Comparison of ENCODE assay signal across 25 cellular contexts in the genomic region with DNA sequence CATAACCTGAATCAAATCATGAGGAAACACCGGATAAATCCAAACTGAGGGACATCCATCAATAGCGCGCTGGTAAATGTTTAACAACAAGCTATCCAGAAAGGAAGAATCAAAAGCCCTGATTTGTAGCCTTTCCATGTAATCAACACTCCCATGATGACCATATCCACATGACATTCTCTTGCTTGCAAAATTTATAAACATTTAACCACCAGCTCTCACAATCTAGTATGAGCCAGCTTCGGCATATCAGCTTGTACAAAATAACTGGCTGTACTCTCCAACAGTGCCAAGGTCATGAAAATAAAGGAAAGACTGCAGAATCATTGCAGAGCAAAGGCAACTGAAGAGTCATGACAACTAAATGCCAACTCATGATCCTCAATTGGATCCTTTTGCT. TPM values are rescaled to one million over a fixed set of nuclear protein-coding genes. Genes with fewer than 3 reads are reported as not detected.
DNase-seq lines count a peak whose midpoint lies in the region; ATAC-seq and TF ChIP-seq lines count a peak whose summit lies in the region.
"Had no signal": no experiment of that assay in that cellular context is flagged by ENCODE, and none has a peak within 500 bp of the region (broad histone marks: within the 10 kb centered on the region; RNA-seq: fewer than 3 reads in every experiment).

No MANE protein-coding gene starts in this region.

- intact Hi-C loops in activated T-helper 2 cell treated with anti-CD3 and anti-CD28 coated beads, Interferon-gamma antibody, Interleukin-2, Interleukin-4, amounts not matched to agents 10 μg/mL and 5 μg/mL and 100 μg/mL, durations not matched to agents 14 hours and 24 hours and 36 hours (cut with micrococcal nuclease) = no loop called here
- intact Hi-C loops in right lobe of liver (cut with DNase I) = no loop called here

- WGBS in right lobe of liver (ENCODE audit: insufficient coverage, low coverage, low lambda C conversion rate, missing lambda C conversion rate) = 39% methylated on average over 4 of the region's 4 CpGs

- peaks cover 6% of the 10 kb centered on the region for H3K9me3 Mint-ChIP-seq in activated T-helper 2 cell treated with anti-CD3 and anti-CD28 coated beads, Interferon-gamma antibody, Interleukin-2, Interleukin-4, amounts not matched to agents 10 μg/mL and 5 μg/mL and 100 μg/mL, durations not matched to agents 14 hours and 24 hours and 36 hours
- H3K9me3 Mint-ChIP-seq: CD4-positive, alpha-beta memory T cell; immature natural killer cell; stimulated activated effector memory CD8-positive, alpha-beta T cell treated with anti-CD3 and anti-CD28 coated beads, Interleukin-12 subunit alpha, Interleukin-12 subunit beta, amount 100 ng/mL, for 72 hours; T-cell had no signal

- peak overlapping the region; percentile 78 to 95 (median 93) for H3K27ac ChIP-seq in right lobe of liver
- H3K27ac ChIP-seq: sigmoid colon had no signal

- H3K9me3 ChIP-seq in right lobe of liver = no peaks in the 10 kb centered on the region
- H3K9me3 ChIP-seq: sigmoid colon had no signal

- H3K27ac Mint-ChIP-seq in activated T-helper 2 cell treated with anti-CD3 and anti-CD28 coated beads, Interferon-gamma antibody, Interleukin-2, Interleukin-4, amounts not matched to agents 10 μg/mL and 5 μg/mL and 100 μg/mL, durations not matched to agents 14 hours and 24 hours and 36 hours = peak overlapping the region; percentile 53
- H3K27ac Mint-ChIP-seq: CD4-positive, alpha-beta memory T cell; immature natural killer cell; naive B cell; stimulated activated effector memory CD8-positive, alpha-beta T cell treated with anti-CD3 and anti-CD28 coated beads, Interleukin-12 subunit alpha, Interleukin-12 subunit beta, amount 100 ng/mL, for 72 hours had no signal

- H3K27me3 ChIP-seq in right lobe of liver = no peaks in the 10 kb centered on the region
- H3K27me3 ChIP-seq: sigmoid colon had no signal

- H3K4me3 ChIP-seq in AG10803 (ENCODE audit: low read length) (no peak overlapping the region), fibroblast of pulmonary artery (replicated peaks; ENCODE audit: low read depth, low read length) (no peak overlapping the region), right lobe of liver (no peak overlapping the region)
- H3K4me3 ChIP-seq: sigmoid colon had no signal

- DNase-seq in AG10803 (ENCODE audit: low read depth) (peak; percentile 5), fibroblast of pulmonary artery (ENCODE audit: low read depth) (peak; percentile 40), right lobe of liver (peak in 1 of 3 donors; percentile 70), OCI-M2 (lab: John Stamatoyannopoulos, UW; ENCODE audit: unreplicated experiment) (no peak), NCI-H1417 treated with DMSO at 0.1 percent for 48 hours (lab: John Stamatoyannopoulos, UW) (no peak)
- DNase-seq in activated T-helper 2 cell treated with anti-CD3 and anti-CD28 coated beads, Interferon-gamma antibody, Interleukin-2, Interleukin-4, amounts not matched to agents 10 μg/mL and 5 μg/mL and 100 μg/mL, durations not matched to agents 14 hours and 24 hours and 36 hours (ENCODE audit: low spot score) = no peak
- DNase-seq: activated naive CD4-positive, alpha-beta T cell treated with anti-CD3 and anti-CD28 coated beads, Interleukin-2, amount 50 U/mL, for 16 hours; activated T-cell treated with anti-CD3 and anti-CD28 coated beads for 4 hours; CD4-positive, alpha-beta memory T cell; DMS153; GDM1; GOT3; immature natural killer cell; mammary epithelial cell; naive B cell; NCI-H187; NCI-H774; SHP77; sigmoid colon; T-cell had no signal

- H3K4me1 ChIP-seq in right lobe of liver = peaks cover 0 to 63% (median 22%) of the 10 kb centered on the region in 4 donors
- H3K4me1 ChIP-seq: sigmoid colon had no signal

- no peak overlapping the region for H3K4me3 Mint-ChIP-seq in activated T-helper 2 cell treated with anti-CD3 and anti-CD28 coated beads, Interferon-gamma antibody, Interleukin-2, Interleukin-4, amounts not matched to agents 10 μg/mL and 5 μg/mL and 100 μg/mL, durations not matched to agents 14 hours and 24 hours and 36 hours (ENCODE audit: low read depth)
- H3K4me3 Mint-ChIP-seq: CD4-positive, alpha-beta memory T cell; immature natural killer cell; naive B cell; stimulated activated effector memory CD8-positive, alpha-beta T cell treated with anti-CD3 and anti-CD28 coated beads, Interleukin-12 subunit alpha, Interleukin-12 subunit beta, amount 100 ng/mL, for 72 hours; T-cell had no signal

- peaks cover 67% of the 10 kb centered on the region for H3K4me1 Mint-ChIP-seq in activated T-helper 2 cell treated with anti-CD3 and anti-CD28 coated beads, Interferon-gamma antibody, Interleukin-2, Interleukin-4, amounts not matched to agents 10 μg/mL and 5 μg/mL and 100 μg/mL, durations not matched to agents 14 hours and 24 hours and 36 hours (ENCODE audit: low read depth)
- H3K4me1 Mint-ChIP-seq: immature natural killer cell, naive B cell had no signal

- no peaks in the 10 kb centered on the region for H3K27me3 Mint-ChIP-seq in activated T-helper 2 cell treated with anti-CD3 and anti-CD28 coated beads, Interferon-gamma antibody, Interleukin-2, Interleukin-4, amounts not matched to agents 10 μg/mL and 5 μg/mL and 100 μg/mL, durations not matched to agents 14 hours and 24 hours and 36 hours (ENCODE audit: low read depth)
- H3K27me3 Mint-ChIP-seq: CD4-positive, alpha-beta memory T cell; T-cell had no signal

- H3K36me3 Mint-ChIP-seq in activated T-helper 2 cell treated with anti-CD3 and anti-CD28 coated beads, Interferon-gamma antibody, Interleukin-2, Interleukin-4, amounts not matched to agents 10 μg/mL and 5 μg/mL and 100 μg/mL, durations not matched to agents 14 hours and 24 hours and 36 hours (ENCODE audit: low read depth) = peaks cover 33% of the 10 kb centered on the region
- H3K36me3 Mint-ChIP-seq: naive B cell; stimulated activated effector memory CD8-positive, alpha-beta T cell treated with anti-CD3 and anti-CD28 coated beads, Interleukin-12 subunit alpha, Interleukin-12 subunit beta, amount 100 ng/mL, for 72 hours; T-cell had no signal

- TF ChIP-seq CTCF in AG10803 (conservative IDR thresholded peaks at IDR 0.05; ENCODE audit: low read length) (no peak), fibroblast of pulmonary artery (IDR thresholded peaks at IDR 0.05; ENCODE audit: low read length, missing control alignments) (no peak), right lobe of liver (IDR thresholded peaks at IDR 0.05) (no peak)

- no peaks in the 10 kb centered on the region for H3K36me3 ChIP-seq in right lobe of liver
- H3K36me3 ChIP-seq: sigmoid colon had no signal

- ATAC-seq in right lobe of liver = peak; percentile 65 to 88 (median 78)
- no peak for ATAC-seq in HG03571 (IDR thresholded peaks at IDR 0.05; ENCODE audit: unreplicated experiment)
- no peak for ATAC-seq in GM19023 (IDR thresholded peaks at IDR 0.05; ENCODE audit: unreplicated experiment)
- ATAC-seq: stimulated activated effector memory CD8-positive, alpha-beta T cell treated with anti-CD3 and anti-CD28 coated beads, Interleukin-12 subunit alpha, Interleukin-12 subunit beta, amount 100 ng/mL, for 72 hours; T-cell had no signal

- TF ChIP-seq POLR2A in right lobe of liver (IDR thresholded peaks at IDR 0.05) = peak; percentile 40

RNA-seq across cellular contexts. Expression of a gene that starts 15.7 kb away (rescaled TPM):
- 8.2 and 8.6 TPM in 2 replicates for total RNA-seq in activated T-helper 2 cell treated with anti-CD3 and anti-CD28 coated beads, Interferon-gamma antibody, Interleukin-2, Interleukin-4, amounts not matched to agents 10 μg/mL and 5 μg/mL and 100 μg/mL, durations not matched to agents 14 hours and 24 hours and 36 hours
- total RNA-seq in right lobe of liver = 100 to 1,000 TPM; 281 to 749 (median 512) TPM
- total RNA-seq: astrocyte, cerebellum, mammary epithelial cell had no signal

RNA-seq across cellular contexts. Expression of a gene that starts 35.5 kb away (rescaled TPM):
- 386 and 390 TPM in 2 replicates for total RNA-seq in activated T-helper 2 cell treated with anti-CD3 and anti-CD28 coated beads, Interferon-gamma antibody, Interleukin-2, Interleukin-4, amounts not matched to agents 10 μg/mL and 5 μg/mL and 100 μg/mL, durations not matched to agents 14 hours and 24 hours and 36 hours
- total RNA-seq in right lobe of liver = 1 to 10 TPM in 5 of 6 experiments, under 1 TPM in 1; 0.95 to 7.7 (median 1.6) TPM
- total RNA-seq: astrocyte had no signal

RNA-seq across cellular contexts. Expression of a gene that starts 45.1 kb away (rescaled TPM):
- 49.3 and 49.4 TPM in 2 replicates for total RNA-seq in activated T-helper 2 cell treated with anti-CD3 and anti-CD28 coated beads, Interferon-gamma antibody, Interleukin-2, Interleukin-4, amounts not matched to agents 10 μg/mL and 5 μg/mL and 100 μg/mL, durations not matched to agents 14 hours and 24 hours and 36 hours
- total RNA-seq in right lobe of liver = 100 to 1,000 TPM in 4 of 6 experiments, 10 to 100 TPM in 2; 36.9 to 749 (median 247) TPM

Comparison
In these comparisons a context has a peak if more than half of its experiments do, and no peak if none do; other contexts are left out.
1. DNase-seq: peak in AG10803 (single experiment) and fibroblast of pulmonary artery (single experiment); none in activated T-helper 2 cell treated with anti-CD3 and anti-CD28 coated beads, Interferon-gamma antibody, Interleukin-2, Interleukin-4, amounts not matched to agents 10 μg/mL and 5 μg/mL and 100 μg/mL, durations not matched to agents 14 hours and 24 hours and 36 hours (single experiment), OCI-M2 (single experiment) and NCI-H1417 treated with DMSO at 0.1 percent for 48 hours (single experiment).
2. ATAC-seq: peak in right lobe of liver (4 of 4); none in HG03571 (single experiment) and GM19023 (single experiment).
3. RNA of a gene that starts 15.7 kb away (total RNA-seq): 281 to 749 TPM in right lobe of liver; 8.2 to 8.6 TPM in activated T-helper 2 cell treated with anti-CD3 and anti-CD28 coated beads, Interferon-gamma antibody, Interleukin-2, Interleukin-4, amounts not matched to agents 10 μg/mL and 5 μg/mL and 100 μg/mL, durations not matched to agents 14 hours and 24 hours and 36 hours; every median in the first group is over 10 times any median in the second.
4. RNA of a gene that starts 35.5 kb away (total RNA-seq): 386 to 390 TPM in activated T-helper 2 cell treated with anti-CD3 and anti-CD28 coated beads, Interferon-gamma antibody, Interleukin-2, Interleukin-4, amounts not matched to agents 10 μg/mL and 5 μg/mL and 100 μg/mL, durations not matched to agents 14 hours and 24 hours and 36 hours; 0.95 to 7.7 TPM in right lobe of liver; every median in the first group is over 10 times any median in the second.